In the genomic region with DNA sequence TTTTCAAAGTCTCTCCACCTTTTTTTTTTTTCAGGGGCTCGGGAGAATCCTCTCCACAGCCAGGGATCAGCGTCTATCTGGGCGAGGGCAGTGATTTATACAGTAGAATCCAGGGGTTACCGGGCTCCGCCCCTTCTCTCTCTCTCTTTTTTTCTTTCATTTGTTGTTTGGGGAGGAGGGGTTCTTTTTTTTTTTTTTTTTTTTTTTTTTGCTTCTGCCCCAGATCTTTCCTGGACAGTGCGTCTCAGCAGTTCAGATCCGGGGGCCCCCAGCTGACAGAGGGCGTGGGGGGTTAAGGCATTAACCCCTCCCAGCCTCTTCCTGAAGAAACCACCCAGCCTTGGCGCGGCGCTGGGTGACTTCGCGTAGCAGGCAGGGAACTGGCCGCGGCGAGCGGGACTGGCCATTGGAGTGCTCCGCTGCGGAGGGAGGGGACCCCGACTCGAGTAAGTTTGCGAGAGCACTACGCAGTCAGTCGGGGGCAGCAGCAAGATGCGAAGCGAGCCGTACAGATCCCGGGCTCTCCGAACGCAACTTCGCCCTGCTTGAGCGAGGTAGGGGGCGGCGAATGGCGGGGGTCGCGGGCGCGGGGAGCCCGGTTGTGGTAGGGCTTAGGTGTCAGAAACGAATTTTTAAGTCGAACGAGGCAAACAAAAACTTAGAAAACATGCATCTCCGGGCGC, we compare ENCODE assay signal across 8 cellular contexts. TPM values are rescaled to one million over a fixed set of nuclear protein-coding genes. Genes with fewer than 3 reads are reported as not detected.
DNase-seq lines count a peak whose midpoint lies in the region; ATAC-seq and TF ChIP-seq lines count a peak whose summit lies in the region.

A gene (plus strand): TSS at position 474 of the 683 bp plus-strand sequence. CDS start 1,966 bp downstream, outside the sequence.

- DNase-seq in RPMI8226 (peak; percentile 44), glutamatergic neuron (peak; percentile 63), ovary (peak; percentile 28 to 58 (median 52)), transverse colon (peak; percentile 46), RKO (ENCODE audit: low spot score) (no peak)

- ATAC-seq in GM18873 (IDR thresholded peaks at IDR 0.05; ENCODE audit: low FRiP score, unreplicated experiment), result peak; percentile 12
- peak; percentile 30 for ATAC-seq in HG03025 (IDR thresholded peaks at IDR 0.05; ENCODE audit: low FRiP score, unreplicated experiment)

- H3K27me3 Mint-ChIP-seq in activated naive CD4-positive, alpha-beta T cell treated with anti-CD3 and anti-CD28 coated beads, Interleukin-2, amount 50 U/mL, for 24 hours, result no peaks in the 10 kb centered on the region
- H3K27me3 Mint-ChIP-seq in glutamatergic neuron (ENCODE audit: unreplicated experiment), result peaks cover 15% of the 10 kb centered on the region

- peak within 1 kb of the TSS; percentile 16 to 25 for H3K27ac ChIP-seq in ovary
- H3K27ac ChIP-seq in transverse colon, result peak within 1 kb of the TSS; percentile 55 to 74 (median 66)

- WGBS in ovary, 3 donors, result 0 to 1% (median 0%) methylated on average over 45 of the region's 45 CpGs
- 4 to 9% methylated on average over 7 to 45 of the region's 45 CpGs for WGBS in transverse colon (ENCODE audit: low coverage in 1 of 2), 2 donors

- in situ Hi-C loops in transverse colon (cut with MboI; ENCODE audit: low pct_ligation_motif_present in 1 of 4, low pct_unique_long_range_greater_than_20kb in 1 of 4, low sequenced_read_pairs in 3 of 4), result no loop called here

- H3K9me3 Mint-ChIP-seq in activated naive CD4-positive, alpha-beta T cell treated with anti-CD3 and anti-CD28 coated beads, Interleukin-2, amount 50 U/mL, for 24 hours, result peaks cover 3% of the 10 kb centered on the region
- peaks cover 7% of the 10 kb centered on the region for H3K9me3 Mint-ChIP-seq in glutamatergic neuron (ENCODE audit: unreplicated experiment)

- H3K4me3 ChIP-seq in ovary, result peak within 1 kb of the TSS; percentile 60
- H3K4me3 ChIP-seq in transverse colon, result peak within 1 kb of the TSS; percentile 31 to 69 (median 43)

- H3K36me3 Mint-ChIP-seq in activated naive CD4-positive, alpha-beta T cell treated with anti-CD3 and anti-CD28 coated beads, Interleukin-2, amount 50 U/mL, for 24 hours, result peaks cover 26% of the 10 kb centered on the region
- H3K36me3 Mint-ChIP-seq in glutamatergic neuron (ENCODE audit: unreplicated experiment), result no peaks in the 10 kb centered on the region

- H3K4me1 ChIP-seq in ovary (ENCODE audit: insufficient read depth) (peaks cover 4% of the 10 kb centered on the region), transverse colon (peaks cover 6 to 31% (median 25%) of the 10 kb centered on the region in 4 donors)

- H3K36me3 ChIP-seq in ovary (no peaks in the 10 kb centered on the region), transverse colon (no peaks in the 10 kb centered on the region)

- TF ChIP-seq CTCF in glutamatergic neuron (IDR thresholded peaks at IDR 0.05; ENCODE audit: partially characterized antibody, unreplicated experiment) (no peak), ovary (IDR thresholded peaks at IDR 0.05) (no peak), transverse colon (IDR thresholded peaks at IDR 0.05) (no peak)

- no peak for TF ChIP-seq EP300 in ovary (IDR thresholded peaks at IDR 0.05)
- TF ChIP-seq EP300 in transverse colon (IDR thresholded peaks at IDR 0.05; ENCODE audit: low read depth), result no peak

- H3K9me3 ChIP-seq in ovary, result no peaks in the 10 kb centered on the region
- H3K9me3 ChIP-seq in transverse colon, result no peaks in the 10 kb centered on the region

- intact Hi-C loops in ovary (cut with DNase I), result loop anchor here in 1 of 4 donors (10.0 kb wide), 1 partner anchor 312 kb away; no protein-coding TSS in a partner anchor
- intact Hi-C loops in transverse colon (cut with DNase I; ENCODE audit: low total_unique reads), result loop anchor here (5.0 kb wide), 1 partner anchor 314 kb away; no protein-coding TSS in a partner anchor

- peaks cover 62% of the 10 kb centered on the region for H3K4me1 Mint-ChIP-seq in activated naive CD4-positive, alpha-beta T cell treated with anti-CD3 and anti-CD28 coated beads, Interleukin-2, amount 50 U/mL, for 24 hours
- H3K4me1 Mint-ChIP-seq in glutamatergic neuron (ENCODE audit: low read depth, unreplicated experiment), result peaks cover 12% of the 10 kb centered on the region

- TF ChIP-seq POLR2A in ovary (IDR thresholded peaks at IDR 0.05) (no peak), transverse colon (IDR thresholded peaks at IDR 0.05) (peak; percentile 35)

- peak within 1 kb of the TSS; percentile 99 for H3K27ac Mint-ChIP-seq in activated naive CD4-positive, alpha-beta T cell treated with anti-CD3 and anti-CD28 coated beads, Interleukin-2, amount 50 U/mL, for 24 hours
- no peak within 1 kb of the TSS for H3K27ac Mint-ChIP-seq in glutamatergic neuron (ENCODE audit: unreplicated experiment)

- H3K27me3 ChIP-seq in ovary, result no peaks in the 10 kb centered on the region
- H3K27me3 ChIP-seq in transverse colon, result peaks cover 50% of the 10 kb centered on the region

- H3K4me3 Mint-ChIP-seq in activated naive CD4-positive, alpha-beta T cell treated with anti-CD3 and anti-CD28 coated beads, Interleukin-2, amount 50 U/mL, for 24 hours, result peak within 1 kb of the TSS; percentile 96
- peak within 1 kb of the TSS; percentile 91 for H3K4me3 Mint-ChIP-seq in glutamatergic neuron (ENCODE audit: unreplicated experiment)

RNA-seq across cellular contexts. Expression of the gene that starts here (rescaled TPM):
- total RNA-seq in glutamatergic neuron (ENCODE audit: unreplicated experiment) (not detected), ovary (10 to 100 TPM in 3 of 7 donors, 1 to 10 TPM in 4; 8.0 to 26.2 (median 8.8) TPM), transverse colon (10 to 100 TPM in 2 of 4 donors, 1 to 10 TPM in 2; 5.6 to 58.1 (median 10.4) TPM)
- polyA plus RNA-seq in ovary, result 10 to 100 TPM; 25.8 to 27.8 TPM

Comparison
In these comparisons a context has a peak if more than half of its experiments do, and no peak if none do; other contexts are left out.
1. Peak in DNase-seq in glutamatergic neuron; RNA of the gene not detected or under 1 TPM.